Comparison of ENCODE assay signal across 28 cellular contexts in genomic region chr7:158725506-158725800, GRCh38.
"Had no signal": no experiment of that assay in that cellular context is flagged by ENCODE, and none has a peak within 500 bp of the region (broad histone marks: within the 10 kb centered on the region; RNA-seq: fewer than 3 reads in every experiment).

No MANE protein-coding gene starts in this region.

- H3K4me3 ChIP-seq: left lung, lower lobe of right lung, pancreas, prostate gland, sigmoid colon, spleen, suprapubic skin, thoracic aorta, tibial artery, upper lobe of right lung had no signal

- FAIRE-seq: pancreas, small intestine, urothelium cell line had no signal

- H3K4me1 ChIP-seq: lower lobe of right lung, pancreas, prostate gland, sigmoid colon, suprapubic skin, tibial artery, upper lobe of right lung had no signal

- H3K36me3 ChIP-seq: left lung, lower lobe of right lung, pancreas, prostate gland, upper lobe of right lung had no signal

- ATAC-seq: left colon; left lung; lower lobe of right lung; naive thymus-derived CD8-positive, alpha-beta T cell; pancreas; right cardiac atrium; stimulated activated effector memory CD8-positive, alpha-beta T cell treated with anti-CD3 and anti-CD28 coated beads, Interleukin-12 subunit alpha, Interleukin-12 subunit beta, amount 100 ng/mL, for 72 hours; upper lobe of right lung had no signal

- DNase-seq: islet precursor cell; left colon; left lung; lower lobe of right lung; mammary epithelial cell; mesenchymal stem cell; naive thymus-derived CD8-positive, alpha-beta T cell; nucleus accumbens; pancreas; posterior cingulate gyrus; retina; right cardiac atrium; sigmoid colon; small intestine; spleen; stimulated activated CD4-positive, alpha-beta T cell treated with anti-CD3 and anti-CD28 coated beads, Interleukin-4, amount 100 ng/mL, for 24 hours; stimulated activated naive CD4-positive, alpha-beta T cell; tibial artery; trophoblast cell; upper lobe of right lung had no signal

- H3K9me3 ChIP-seq: left lung, lower lobe of right lung, pancreas, prostate gland, sigmoid colon, suprapubic skin, thoracic aorta, tibial artery, upper lobe of right lung had no signal

- H3K27ac Mint-ChIP-seq: nephron; stimulated activated effector memory CD8-positive, alpha-beta T cell treated with anti-CD3 and anti-CD28 coated beads, Interleukin-12 subunit alpha, Interleukin-12 subunit beta, amount 100 ng/mL, for 72 hours; stimulated activated naive CD8-positive, alpha-beta T cell treated with anti-CD3 and anti-CD28 coated beads, Interleukin-15, Interleukin-2, amounts not matched to agents 100 ng/mL and 50 ng/mL, for 24 hours had no signal

- H3K27ac ChIP-seq: left lung, lower lobe of right lung, pancreas, prostate gland, sigmoid colon, spleen, suprapubic skin, thoracic aorta, tibial artery, upper lobe of right lung had no signal

- H3K9me3 Mint-ChIP-seq: nephron; stimulated activated effector memory CD8-positive, alpha-beta T cell treated with anti-CD3 and anti-CD28 coated beads, Interleukin-12 subunit alpha, Interleukin-12 subunit beta, amount 100 ng/mL, for 72 hours; stimulated activated naive CD8-positive, alpha-beta T cell treated with anti-CD3 and anti-CD28 coated beads, Interleukin-15, Interleukin-2, amounts not matched to agents 100 ng/mL and 50 ng/mL, for 24 hours had no signal

- H3K4me3 Mint-ChIP-seq: naive thymus-derived CD8-positive, alpha-beta T cell; nephron; neural crest cell; stimulated activated effector memory CD8-positive, alpha-beta T cell treated with anti-CD3 and anti-CD28 coated beads, Interleukin-12 subunit alpha, Interleukin-12 subunit beta, amount 100 ng/mL, for 72 hours; stimulated activated naive CD8-positive, alpha-beta T cell treated with anti-CD3 and anti-CD28 coated beads, Interleukin-15, Interleukin-2, amounts not matched to agents 100 ng/mL and 50 ng/mL, for 24 hours had no signal

- H3K27me3 ChIP-seq: left lung, pancreas, sigmoid colon, spleen, suprapubic skin, tibial artery, upper lobe of right lung had no signal

- H3K27me3 Mint-ChIP-seq: naive thymus-derived CD8-positive, alpha-beta T cell; stimulated activated naive CD8-positive, alpha-beta T cell treated with anti-CD3 and anti-CD28 coated beads, Interleukin-15, Interleukin-2, amounts not matched to agents 100 ng/mL and 50 ng/mL, for 24 hours had no signal
